ENCODE assay signal across 8 cellular contexts in the genomic region with DNA sequence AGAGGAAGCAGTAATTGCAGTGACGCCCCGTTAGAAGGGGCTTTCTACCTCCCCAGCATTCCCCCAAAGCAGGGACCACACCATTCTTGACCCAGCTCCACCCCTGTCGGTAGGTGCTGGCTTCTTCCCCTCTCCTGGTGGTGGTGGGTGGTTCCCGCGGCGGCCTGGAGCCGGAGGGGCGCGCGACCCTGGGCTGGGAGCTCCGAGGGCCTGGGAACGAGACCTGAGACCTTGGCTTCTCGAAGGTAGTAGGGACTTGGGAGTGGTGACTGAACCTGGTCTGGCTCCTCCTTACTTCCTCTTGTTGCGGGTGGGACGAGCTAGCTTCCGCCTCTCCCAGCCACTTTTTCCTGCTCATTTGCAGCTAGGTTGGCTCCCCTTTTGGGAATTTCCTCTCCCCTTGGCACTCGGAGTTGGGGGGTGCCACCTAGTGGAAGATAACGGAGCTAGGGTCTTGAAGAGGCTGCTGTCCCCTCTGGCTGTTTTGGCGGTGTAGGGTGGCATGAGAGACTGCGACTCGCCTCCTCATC. TPM values are rescaled to one million over a fixed set of nuclear protein-coding genes. Genes with fewer than 3 reads are reported as not detected.
DNase-seq lines count a peak whose midpoint lies in the region; ATAC-seq, FAIRE-seq and TF ChIP-seq lines count a peak whose summit lies in the region.

No MANE protein-coding gene starts in this region.

- peak; percentile 85 for TF ChIP-seq CTCF in GM12864 (IDR thresholded peaks at IDR 0.05; ENCODE audit: low read depth, low read length, missing control alignments)
- TF ChIP-seq CTCF in pancreas (IDR thresholded peaks at IDR 0.05), result peak in 2 of 4 donors; percentile 7 to 18

- peak; percentile 20 to 36 for ATAC-seq in left cardiac atrium
- ATAC-seq in pancreas, result peak; percentile 25 to 57 (median 46)

- H3K27ac ChIP-seq in HUES64 (ENCODE audit: low read depth, low read length) (peak overlapping the region; percentile 50; the same call in 1 of the 2 replicates), pancreas (peak overlapping the region; percentile 64 to 87 (median 81))

- no peaks in the 10 kb centered on the region; the same call in 1 of the 2 replicates for H3K4me1 ChIP-seq in HUES64 (ENCODE audit: insufficient read depth, low read length)
- H3K4me1 ChIP-seq in pancreas, result peaks cover 0 to 9% (median 0%) of the 10 kb centered on the region in 3 donors

- H3K27me3 ChIP-seq in HUES64 (ENCODE audit: insufficient read depth, low read length), result peaks cover 3% of the 10 kb centered on the region; the same call in 1 of the 2 replicates
- no peaks in the 10 kb centered on the region for H3K27me3 ChIP-seq in pancreas

- H3K9ac ChIP-seq in HUES64 (ENCODE audit: low read depth, low read length), result peak overlapping the region; percentile 64

- H3K4me3 ChIP-seq in GM12864 (ENCODE audit: low read depth, low read length) (peak overlapping the region; percentile 64), HUES64 (ENCODE audit: low read length) (peak overlapping the region; percentile 90), pancreas (peak overlapping the region; percentile 77 to 90 (median 86))

- 3% methylated on average over 17 of the region's 21 CpGs for WGBS in HUES64
- 0 to 1% methylated on average over 21 of the region's 21 CpGs for WGBS in pancreas, 2 donors

- DNase-seq in A172 (ENCODE audit: low spot score) (peak; percentile 74), GM12864 (ENCODE audit: low read depth) (no peak), RCC 7860 (ENCODE audit: low spot score) (peak; percentile 54), anterior cingulate cortex (lab: John Stamatoyannopoulos, UW) (peak in 53 of 58 donors; percentile 28 to 81 (median 52)), left cardiac atrium (no peak), pancreas (peak in 5 of 6 donors; percentile 45 to 61 (median 51)), NCI-H2029 treated with DMSO at 0.1 percent for 48 hours (lab: John Stamatoyannopoulos, UW) (no peak)

- H3K9me3 ChIP-seq in HUES64 (ENCODE audit: insufficient read depth, low read depth, low read length), result no peaks in the 10 kb centered on the region
- no peaks in the 10 kb centered on the region for H3K9me3 ChIP-seq in pancreas

- intact Hi-C loops in left cardiac atrium (cut with DNase I) (no loop called here), pancreas (cut with DNase I) (loop anchor here in 1 of 3 donors (5.0 kb wide), 1 partner anchor 133 kb away; no protein-coding TSS in a partner anchor)

- H3K36me3 ChIP-seq in HUES64 (ENCODE audit: insufficient read depth, low read length) (no peaks in the 10 kb centered on the region), pancreas (no peaks in the 10 kb centered on the region)

- FAIRE-seq in RCC 7860 (lab: Jason Lieb, UNC) (no peak), pancreas (lab: Jason Lieb, UNC) (no peak)

RNA-seq across cellular contexts. Expression of a gene that starts 0.5 kb away (rescaled TPM):
- 285 and 293 TPM in 2 replicates for total RNA-seq in A172 (2014; rRNA removed; shearing (Covaris generic))
- 71.7 TPM for polyA plus RNA-seq in HUES64 (2013, experiment 1 of 2)
- 92.4 TPM for polyA plus RNA-seq in HUES64 (2013, experiment 2 of 2)
- total RNA-seq in left cardiac atrium, result 100 to 1,000 TPM; 190 to 206 TPM
- 100 to 1,000 TPM in 2 of 6 donors, 10 to 100 TPM in 4; 48.0 to 229 (median 69.6) TPM for total RNA-seq in pancreas
- polyA plus RNA-seq in pancreas, result 100 to 1,000 TPM in 1 of 2 donors, 10 to 100 TPM in 1; 55.7 to 100 TPM

RNA-seq across cellular contexts. Expression of a gene that starts 18.1 kb away (rescaled TPM):
- 24.5 and 31.1 TPM in 2 replicates for total RNA-seq in A172 (2014; rRNA removed; shearing (Covaris generic))
- polyA plus RNA-seq in HUES64 (2013, experiment 1 of 2), result 21.9 TPM
- 23.0 TPM for polyA plus RNA-seq in HUES64 (2013, experiment 2 of 2)
- total RNA-seq in left cardiac atrium (1 to 10 TPM; 1.2 to 2.4 TPM), pancreas (under 1 TPM; 0.24 to 0.97 (median 0.44) TPM)
- 1 to 10 TPM in 1 of 2 donors, under 1 TPM in 1; 0.87 to 1.3 TPM for polyA plus RNA-seq in pancreas

RNA-seq across cellular contexts. Expression of a gene that starts 20.9 kb away (rescaled TPM):
- total RNA-seq in A172 (2014; rRNA removed; shearing (Covaris generic)), result 190 and 199 TPM in 2 replicates
- 120 TPM for polyA plus RNA-seq in HUES64 (2013, experiment 1 of 2)
- polyA plus RNA-seq in HUES64 (2013, experiment 2 of 2), result 130 TPM
- 10 to 100 TPM; 60.9 to 62.5 TPM for total RNA-seq in left cardiac atrium
- 10 to 100 TPM; 50.7 to 72.7 (median 62.2) TPM for total RNA-seq in pancreas
- polyA plus RNA-seq in pancreas, result 100 to 1,000 TPM; 119 to 155 TPM

RNA-seq across cellular contexts. Expression of a gene that starts 37.2 kb away (rescaled TPM):
- total RNA-seq in A172 (2014; rRNA removed; shearing (Covaris generic)), result 0.86 TPM in 1 of 2 replicates, not detected in the other
- polyA plus RNA-seq in HUES64 (2013, experiment 1 of 2), result 2.1 TPM
- polyA plus RNA-seq in HUES64 (2013, experiment 2 of 2), result 1.8 TPM
- 1 to 10 TPM in 1 of 2 donors, under 1 TPM in 1; 0.85 to 1.0 TPM for total RNA-seq in left cardiac atrium
- total RNA-seq in pancreas, result 1 to 10 TPM in 5 of 6 donors, under 1 TPM in 1; 0.56 to 5.0 (median 2.9) TPM
- 10 to 100 TPM; 24.0 to 59.4 TPM for polyA plus RNA-seq in pancreas

RNA-seq across cellular contexts. Expression of a gene that starts 43.9 kb away (rescaled TPM):
- total RNA-seq in A172 (2014; rRNA removed; shearing (Covaris generic)), result 0.05 and 0.36 TPM in 2 replicates
- polyA plus RNA-seq in HUES64 (2013, experiment 1 of 2), result 2.1 TPM
- polyA plus RNA-seq in HUES64 (2013, experiment 2 of 2), result 4.2 TPM
- total RNA-seq in left cardiac atrium, result 1 to 10 TPM; 2.4 to 2.7 TPM
- total RNA-seq in pancreas, result under 1 TPM; 0.09 to 0.61 (median 0.46) TPM
- polyA plus RNA-seq in pancreas, result under 1 TPM; 0.42 to 0.53 TPM

Comparison
In these comparisons a context has a peak if more than half of its experiments do, and no peak if none do; other contexts are left out.
1. DNase-seq: peak in A172 (single experiment), RCC 7860 (single experiment), anterior cingulate cortex (53 of 58) and pancreas (5 of 6); none in GM12864 (single experiment), left cardiac atrium (single experiment) and NCI-H2029 treated with DMSO at 0.1 percent for 48 hours (single experiment).
2. Peak in every context shown above with its lines, with median percentiles within 50 percentile points of each other: H3K4me3 ChIP-seq.